In genomic region chr16:68247932-68248331, GRCh38 we compare ENCODE assay signal across 1 cellular context.
TF ChIP-seq lines count a peak whose summit lies in the region.

No MANE protein-coding gene starts in this region.

TF ChIP-seq in H1, 55 proteins besides CTCF, POLR2A, EP300 and RAD21:
- TF ChIP-seq SIRT6 (IDR thresholded peaks at IDR 0.05; ENCODE audit: low read length) (no peak), SP2 (IDR thresholded peaks at IDR 0.05; ENCODE audit: low read length) (no peak), HDAC6 (IDR thresholded peaks at IDR 0.05; ENCODE audit: low read depth, low read length) (no peak), CBX8 (IDR thresholded peaks at IDR 0.05; ENCODE audit: borderline replicate concordance, low read depth, low read length) (no peak)
